ENCODE assay signal across 2 cellular contexts in genomic region chr19:35553385-35554000, GRCh38.
A peak's percentile ranks its signal among the peaks of the same experiment; 100 is the strongest.
TF ChIP-seq lines count a peak whose summit lies in the region.

No MANE protein-coding gene starts in this region.

TF ChIP-seq in HEK293, 187 proteins besides CTCF, POLR2A, EP300 and RAD21:
- TF ChIP-seq ZNF549 (tag by site-specific recombination; IDR thresholded peaks at IDR 0.05) (no peak), ZBTB48 (tag by site-specific recombination; IDR thresholded peaks at IDR 0.05) (0 out of 2 replicates have a peak, but pooled peaks have one; percentile 12), GLI2 (tag by site-specific recombination; IDR thresholded peaks at IDR 0.05; ENCODE audit: borderline replicate concordance, low read depth) (no peak), SALL2 (tag by site-specific recombination; IDR thresholded peaks at IDR 0.05; ENCODE audit: borderline replicate concordance) (no peak), ZFHX2 (tag by site-specific recombination; conservative IDR thresholded peaks at IDR 0.05) (peak; percentile 3; the same call in 1 of the 2 replicates), ZNF148 (tag by site-specific recombination; IDR thresholded peaks at IDR 0.05; ENCODE audit: borderline replicate concordance) (peak; percentile 14; the same call in 1 of the 2 replicates), ZBTB7A (tag by site-specific recombination; IDR thresholded peaks at IDR 0.05; ENCODE audit: low read depth) (peak; percentile 28; the same call in 1 of the 2 replicates)
- TF ChIP-seq, protein P1, sequence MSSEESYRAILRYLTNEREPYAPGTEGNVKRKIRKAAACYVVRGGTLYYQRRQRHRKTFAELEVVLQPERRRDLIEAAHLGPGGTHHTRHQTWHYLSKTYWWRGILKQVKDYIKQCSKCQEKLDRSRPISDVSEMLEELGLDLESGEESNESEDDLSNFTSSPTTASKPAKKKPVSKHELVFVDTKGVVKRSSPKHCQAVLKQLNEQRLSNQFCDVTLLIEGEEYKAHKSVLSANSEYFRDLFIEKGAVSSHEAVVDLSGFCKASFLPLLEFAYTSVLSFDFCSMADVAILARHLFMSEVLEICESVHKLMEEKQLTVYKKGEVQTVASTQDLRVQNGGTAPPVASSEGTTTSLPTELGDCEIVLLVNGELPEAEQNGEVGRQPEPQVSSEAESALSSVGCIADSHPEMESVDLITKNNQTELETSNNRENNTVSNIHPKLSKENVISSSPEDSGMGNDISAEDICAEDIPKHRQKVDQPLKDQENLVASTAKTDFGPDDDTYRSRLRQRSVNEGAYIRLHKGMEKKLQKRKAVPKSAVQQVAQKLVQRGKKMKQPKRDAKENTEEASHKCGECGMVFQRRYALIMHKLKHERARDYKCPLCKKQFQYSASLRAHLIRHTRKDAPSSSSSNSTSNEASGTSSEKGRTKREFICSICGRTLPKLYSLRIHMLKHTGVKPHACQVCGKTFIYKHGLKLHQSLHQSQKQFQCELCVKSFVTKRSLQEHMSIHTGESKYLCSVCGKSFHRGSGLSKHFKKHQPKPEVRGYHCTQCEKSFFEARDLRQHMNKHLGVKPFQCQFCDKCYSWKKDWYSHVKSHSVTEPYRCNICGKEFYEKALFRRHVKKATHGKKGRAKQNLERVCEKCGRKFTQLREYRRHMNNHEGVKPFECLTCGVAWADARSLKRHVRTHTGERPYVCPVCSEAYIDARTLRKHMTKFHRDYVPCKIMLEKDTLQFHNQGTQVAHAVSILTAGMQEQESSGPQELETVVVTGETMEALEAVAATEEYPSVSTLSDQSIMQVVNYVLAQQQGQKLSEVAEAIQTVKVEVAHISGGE (tag by site-specific recombination; conservative IDR thresholded peaks at IDR 0.05; ENCODE audit: low read depth): no peak

TF ChIP-seq in K562, 482 proteins besides CTCF, POLR2A, EP300 and RAD21:
- TF ChIP-seq RNF2 (IDR thresholded peaks at IDR 0.05): no peak
- no peak for TF ChIP-seq EZH2 (IDR thresholded peaks at IDR 0.05; ENCODE audit: borderline replicate concordance, low read depth, low read length)
- peak; percentile 62 for TF ChIP-seq ESRRA (IDR thresholded peaks at IDR 0.05; ENCODE audit: borderline replicate concordance, low read depth)
- TF ChIP-seq BHLHE40 (IDR thresholded peaks at IDR 0.05; ENCODE audit: low read length): no peak
